Comparison of ENCODE assay signal across 20 cellular contexts in genomic region chr5:101626572-101626971, GRCh38.
"Had no signal": no experiment of that assay in that cellular context is flagged by ENCODE, and none has a peak within 500 bp of the region (broad histone marks: within the 10 kb centered on the region; RNA-seq: fewer than 3 reads in every experiment).

No MANE protein-coding gene starts in this region.

- H2AFZ ChIP-seq: parathyroid adenoma had no signal

- H3K4me3 Mint-ChIP-seq: activated CD4-positive, alpha-beta memory T cell treated with anti-CD3 and anti-CD28 coated beads, Interleukin-2, amount 10 ng/mL, durations not matched to agents 7 days and 5 days; activated CD4-positive, alpha-beta T cell treated with anti-CD3 and anti-CD28 coated beads for 36 hours; activated naive CD4-positive, alpha-beta T cell treated with anti-CD3 and anti-CD28 coated beads, Interleukin-2, amount 50 U/mL, for 24 hours; activated T-cell treated with anti-CD3 and anti-CD28 coated beads, Interleukin-2, amount 50 U/mL, for 4 hours; naive thymus-derived CD4-positive, alpha-beta T cell; stimulated activated effector memory CD8-positive, alpha-beta T cell treated with anti-CD3 and anti-CD28 coated beads, Interleukin-12 subunit alpha, Interleukin-12 subunit beta, amount 100 ng/mL, for 72 hours had no signal

- H3K79me2 ChIP-seq: parathyroid adenoma had no signal

- H3K4me1 Mint-ChIP-seq: activated CD4-positive, alpha-beta memory T cell treated with anti-CD3 and anti-CD28 coated beads, Interleukin-2, amount 10 ng/mL, durations not matched to agents 7 days and 5 days; activated CD4-positive, alpha-beta T cell treated with anti-CD3 and anti-CD28 coated beads for 36 hours; activated naive CD4-positive, alpha-beta T cell treated with anti-CD3 and anti-CD28 coated beads, Interleukin-2, amount 50 U/mL, for 24 hours; naive thymus-derived CD4-positive, alpha-beta T cell; stimulated activated effector memory CD8-positive, alpha-beta T cell treated with anti-CD3 and anti-CD28 coated beads, Interleukin-12 subunit alpha, Interleukin-12 subunit beta, amount 100 ng/mL, for 72 hours had no signal

- H3K36me3 Mint-ChIP-seq: activated naive CD4-positive, alpha-beta T cell treated with anti-CD3 and anti-CD28 coated beads, Interleukin-2, amount 50 U/mL, for 24 hours; naive thymus-derived CD4-positive, alpha-beta T cell; stimulated activated effector memory CD8-positive, alpha-beta T cell treated with anti-CD3 and anti-CD28 coated beads, Interleukin-12 subunit alpha, Interleukin-12 subunit beta, amount 100 ng/mL, for 72 hours had no signal

- H3K27ac ChIP-seq: adrenal gland, gastrocnemius medialis, heart right ventricle, left ventricle myocardium inferior, neutrophil, parathyroid adenoma, thoracic aorta, upper lobe of right lung, WERI-Rb-1 had no signal

- H3K4me1 ChIP-seq: adrenal gland, gastrocnemius medialis, heart right ventricle, left ventricle myocardium inferior, parathyroid adenoma, upper lobe of right lung had no signal

- H3K4me3 ChIP-seq: adrenal gland, gastrocnemius medialis, heart right ventricle, left ventricle myocardium inferior, mucosa of descending colon, thoracic aorta, upper lobe of right lung had no signal

- H3K9me3 ChIP-seq: adrenal gland, gastrocnemius medialis, left ventricle myocardium inferior, mucosa of descending colon, neutrophil, thoracic aorta, upper lobe of right lung had no signal

- H3K9me3 Mint-ChIP-seq: activated CD4-positive, alpha-beta memory T cell treated with anti-CD3 and anti-CD28 coated beads, Interleukin-2, amount 10 ng/mL, durations not matched to agents 7 days and 5 days; activated naive CD4-positive, alpha-beta T cell treated with anti-CD3 and anti-CD28 coated beads, Interleukin-2, amount 50 U/mL, for 24 hours; activated T-cell treated with anti-CD3 and anti-CD28 coated beads, Interleukin-2, amount 50 U/mL, for 4 hours; stimulated activated effector memory CD8-positive, alpha-beta T cell treated with anti-CD3 and anti-CD28 coated beads, Interleukin-12 subunit alpha, Interleukin-12 subunit beta, amount 100 ng/mL, for 72 hours had no signal

- DNase-seq: activated CD4-positive, alpha-beta memory T cell treated with anti-CD3 and anti-CD28 coated beads, Interleukin-2, amount 10 ng/mL, durations not matched to agents 7 days and 5 days; activated CD4-positive, alpha-beta T cell treated with anti-CD3 and anti-CD28 coated beads for 36 hours; activated effector memory CD4-positive, alpha-beta T cell treated with Interleukin-2 at 50 U/mL for 16 hours; activated T-cell treated with anti-CD3 and anti-CD28 coated beads, Interleukin-2, amount 50 U/mL, for 4 hours; adrenal gland; dermis blood vessel endothelial cell; gastrocnemius medialis; heart right ventricle; left ventricle myocardium inferior; mucosa of descending colon; naive thymus-derived CD4-positive, alpha-beta T cell; stimulated activated CD4-positive, alpha-beta T cell treated with anti-CD3 and anti-CD28 coated beads, Interleukin-12 subunit alpha, Interleukin-12 subunit beta, amount 100 ng/mL, for 4 hours; stimulated activated CD4-positive, alpha-beta T cell treated with anti-CD3 and anti-CD28 coated beads, Interleukin-2, amount 100 ng/mL, for 24 hours; upper lobe of right lung; WERI-Rb-1 had no signal

- H3K9ac ChIP-seq: parathyroid adenoma had no signal

- H3K36me3 ChIP-seq: adrenal gland, gastrocnemius medialis, heart right ventricle, left ventricle myocardium inferior, neutrophil, thoracic aorta, upper lobe of right lung, WERI-Rb-1 had no signal

- H3K27me3 Mint-ChIP-seq: activated CD4-positive, alpha-beta memory T cell treated with anti-CD3 and anti-CD28 coated beads, Interleukin-2, amount 10 ng/mL, durations not matched to agents 7 days and 5 days; activated CD4-positive, alpha-beta T cell treated with anti-CD3 and anti-CD28 coated beads for 36 hours; activated naive CD4-positive, alpha-beta T cell treated with anti-CD3 and anti-CD28 coated beads, Interleukin-2, amount 50 U/mL, for 24 hours; naive thymus-derived CD4-positive, alpha-beta T cell had no signal

- H3K27ac Mint-ChIP-seq: activated CD4-positive, alpha-beta memory T cell treated with anti-CD3 and anti-CD28 coated beads, Interleukin-2, amount 10 ng/mL, durations not matched to agents 7 days and 5 days; activated CD4-positive, alpha-beta T cell treated with anti-CD3 and anti-CD28 coated beads for 36 hours; activated naive CD4-positive, alpha-beta T cell treated with anti-CD3 and anti-CD28 coated beads, Interleukin-2, amount 50 U/mL, for 24 hours; naive thymus-derived CD4-positive, alpha-beta T cell; stimulated activated effector memory CD8-positive, alpha-beta T cell treated with anti-CD3 and anti-CD28 coated beads, Interleukin-12 subunit alpha, Interleukin-12 subunit beta, amount 100 ng/mL, for 72 hours had no signal

- H3K27me3 ChIP-seq: adrenal gland, gastrocnemius medialis, heart right ventricle, neutrophil, upper lobe of right lung had no signal
